ENCODE assay signal across 15 cellular contexts in genomic region chr9:91847576-91847975, GRCh38.
DNase-seq lines count a peak whose midpoint lies in the region; ATAC-seq and TF ChIP-seq lines count a peak whose summit lies in the region.
"Had no signal": no experiment of that assay in that cellular context is flagged by ENCODE, and none has a peak within 500 bp of the region (broad histone marks: within the 10 kb centered on the region; RNA-seq: fewer than 3 reads in every experiment).

No MANE protein-coding gene starts in this region.

- H3K4me3 ChIP-seq in HEK293 (ENCODE audit: low read depth, low read length) (no peak overlapping the region), MM.1S (ENCODE audit: low read length) (no peak overlapping the region)
- H3K4me3 ChIP-seq: SJSA1 had no signal

- H3K36me3 Mint-ChIP-seq in nephron progenitor cell (ENCODE audit: low read depth): peaks cover 38% of the 10 kb centered on the region
- H3K36me3 Mint-ChIP-seq: immature natural killer cell had no signal

- peaks cover 5% of the 10 kb centered on the region; the same call in 1 of the 2 replicates for H3K79me2 ChIP-seq in MM.1S (ENCODE audit: low read length)

- POLR2A ChIA-PET in HEK293 (lab: Yijun Ruan, JAX): no interaction called here

- H3K27ac Mint-ChIP-seq in nephron progenitor cell: peak overlapping the region; percentile 94
- H3K27ac Mint-ChIP-seq: CD4-positive, alpha-beta T cell; immature natural killer cell had no signal

- H3K27me3 Mint-ChIP-seq in nephron progenitor cell (ENCODE audit: low read depth, poor library complexity): no peaks in the 10 kb centered on the region

- ATAC-seq in HG02763 (IDR thresholded peaks at IDR 0.05; ENCODE audit: unreplicated experiment) (no peak), HG03571 (IDR thresholded peaks at IDR 0.05; ENCODE audit: unreplicated experiment) (no peak)

- H3K9me3 ChIP-seq in HEK293 (ENCODE audit: control insufficient read depth, insufficient read depth, low read depth, low read length) (no peaks in the 10 kb centered on the region), MM.1S (replicated peaks; ENCODE audit: insufficient read depth, low read length) (no peaks in the 10 kb centered on the region)
- H3K9me3 ChIP-seq: SJSA1 had no signal

- no peak overlapping the region for H3K27ac ChIP-seq in HEK293 (ENCODE audit: extremely low read depth, low read depth, low read length)
- no peak overlapping the region for H3K27ac ChIP-seq in MM.1S (ENCODE audit: low read length)
- H3K27ac ChIP-seq: SJSA1 had no signal

- no peaks in the 10 kb centered on the region for H3F3A ChIP-seq in MM.1S (ENCODE audit: insufficient read depth, low read length)

- TF ChIP-seq CTCF in HEK293 (tag by site-specific recombination; IDR thresholded peaks at IDR 0.05): no peak
- no peak for TF ChIP-seq CTCF in nephron progenitor cell (IDR thresholded peaks at IDR 0.05)
- TF ChIP-seq CTCF in MM.1S (IDR thresholded peaks at IDR 0.05; ENCODE audit: low read length): no peak

- H3K4me3 Mint-ChIP-seq in nephron progenitor cell: peak overlapping the region; percentile 56
- H3K4me3 Mint-ChIP-seq: CD4-positive, alpha-beta T cell; immature natural killer cell had no signal

- CTCF ChIA-PET in HEK293 (lab: Yijun Ruan, JAX): interaction anchor here (0.7 to 1.1 kb wide), 2 partner anchors 76 to 107 kb away, joined by 3 to 5 read pairs; no protein-coding TSS in a partner anchor

- H3K27me3 ChIP-seq in MM.1S (replicated peaks; ENCODE audit: insufficient read depth, low read length): no peaks in the 10 kb centered on the region
- H3K27me3 ChIP-seq: SJSA1 had no signal

- DNase-seq in AG08396 (ENCODE audit: low spot score) (peak; percentile 31), epidermal melanocyte (ENCODE audit: insufficient read length, low spot score) (peak; percentile 50), nephron progenitor cell (peak; percentile 63), NCI-H1105 treated with DMSO at 0.1 percent for 48 hours (lab: John Stamatoyannopoulos, UW) (no peak), MM.1S (no peak)
- DNase-seq: CD4-positive, alpha-beta T cell; immature natural killer cell; MV-4-11; NCI-H526 treated with DMSO at 0.1 percent for 48 hours; nucleus accumbens; stimulated activated CD4-positive, alpha-beta T cell treated with anti-CD3 and anti-CD28 coated beads, Interleukin-4, amount 100 ng/mL, for 24 hours had no signal

- H3K4me1 ChIP-seq in HEK293 (ENCODE audit: control insufficient read depth, insufficient read depth, low read length): peaks cover 7% of the 10 kb centered on the region; the same call in 1 of the 2 replicates
- no peaks in the 10 kb centered on the region for H3K4me1 ChIP-seq in MM.1S (ENCODE audit: low read length)
- H3K4me1 ChIP-seq: SJSA1 had no signal

- H2AFZ ChIP-seq in MM.1S (ENCODE audit: low read length): no peak overlapping the region

- no peaks in the 10 kb centered on the region for H3K9me3 Mint-ChIP-seq in nephron progenitor cell
- H3K9me3 Mint-ChIP-seq: CD4-positive, alpha-beta T cell; immature natural killer cell had no signal

- no peaks in the 10 kb centered on the region for H3K9me2 ChIP-seq in MM.1S (replicated peaks; ENCODE audit: insufficient read depth, low read length)

- H3K36me3 ChIP-seq in HEK293 (ENCODE audit: control insufficient read depth in 2 of 2, insufficient read depth in 1 of 2, low read length in 2 of 2): no peaks in the 10 kb centered on the region
- no peaks in the 10 kb centered on the region for H3K36me3 ChIP-seq in MM.1S (replicated peaks; ENCODE audit: insufficient read depth, low read length)
- H3K36me3 ChIP-seq: SJSA1 had no signal

- H3K4me1 Mint-ChIP-seq in nephron progenitor cell: peaks cover 97% of the 10 kb centered on the region

- no peaks in the 10 kb centered on the region for H4K20me1 ChIP-seq in MM.1S (ENCODE audit: insufficient read depth, low read length)

- H3K4me2 ChIP-seq in MM.1S (ENCODE audit: low read depth, low read length): no peak overlapping the region

- no peak overlapping the region for H3K9ac ChIP-seq in MM.1S (ENCODE audit: low read length)

TF ChIP-seq in HEK293, 187 proteins besides CTCF, POLR2A, EP300 and RAD21:
- TF ChIP-seq BCL11A (tag by site-specific recombination; IDR thresholded peaks at IDR 0.05; ENCODE audit: low read depth) (no peak), ZBTB21 (tag by site-specific recombination; IDR thresholded peaks at IDR 0.05) (no peak), ZSCAN5A (tag by site-specific recombination; IDR thresholded peaks at IDR 0.05) (no peak), INSM2 (tag by site-specific recombination; IDR thresholded peaks at IDR 0.05) (no peak), ZFHX2 (tag by site-specific recombination; conservative IDR thresholded peaks at IDR 0.05) (peak; percentile 33; the same call in 1 of the 2 replicates), ZNF211 (tag by site-specific recombination; IDR thresholded peaks at IDR 0.05; ENCODE audit: low read depth) (no peak), ZNF391 (tag by site-specific recombination; IDR thresholded peaks at IDR 0.05; ENCODE audit: borderline replicate concordance, low read depth) (no peak), ZNF18 (tag by site-specific recombination; IDR thresholded peaks at IDR 0.05) (no peak)

Comparison
In these comparisons a context has a peak if more than half of its experiments do, and no peak if none do; other contexts are left out.
1. DNase-seq: peak in AG08396 (single experiment), epidermal melanocyte (single experiment) and nephron progenitor cell (single experiment); none in NCI-H1105 treated with DMSO at 0.1 percent for 48 hours (single experiment) and MM.1S (single experiment).